In genomic region chr2:106193977-106194778, GRCh38 we compare ENCODE assay signal across 8 cellular contexts. TPM values are rescaled to one million over a fixed set of nuclear protein-coding genes. Genes with fewer than 3 reads are reported as not detected.
DNase-seq lines count a peak whose midpoint lies in the region; ATAC-seq, FAIRE-seq and TF ChIP-seq lines count a peak whose summit lies in the region.

Gene UXS1, minus strand, starts transcription at chr2:106194301. Its CDS starts 60 bp downstream, at chr2:106194241.

- DNase-seq in NCI-H1694 treated with DMSO at 0.1 percent for 48 hours (lab: John Stamatoyannopoulos, UW) (peak; percentile 93), T-helper 17 cell (peak; percentile 96 to 99 (median 99)), left ventricle myocardium superior (peak; percentile 99), psoas muscle (peak; percentile 98 to 99), urothelium cell line (ENCODE audit: low spot score) (peak; percentile 99)

- no peaks in the 10 kb centered on the region for H3K27me3 ChIP-seq in psoas muscle (ENCODE audit: insufficient read depth in 3 of 3, low read length in 2 of 3)

- H3K27ac Mint-ChIP-seq in T-helper 17 cell: peak within 1 kb of the TSS; percentile 96

- peak within 1 kb of the TSS; percentile 94 for H3K4me3 Mint-ChIP-seq in T-helper 17 cell

- TF ChIP-seq POLR2A in GM15510 (IDR thresholded peaks at IDR 0.05; ENCODE audit: borderline replicate concordance, extremely low read depth, insufficient read length): peak; percentile 89

- H3K9me3 ChIP-seq in T-helper 17 cell (ENCODE audit: control insufficient read depth, low read length, poor library complexity, severe bottlenecking) (no peaks in the 10 kb centered on the region), psoas muscle (no peaks in the 10 kb centered on the region)

- peak; percentile 84 for FAIRE-seq in urothelium cell line (lab: Jason Lieb, UNC)

- peaks cover 42% of the 10 kb centered on the region for H3K4me1 Mint-ChIP-seq in T-helper 17 cell

- H3K27ac ChIP-seq in angular gyrus (ENCODE audit: low read depth, low read length) (peak within 1 kb of the TSS; percentile 65), psoas muscle (peak within 1 kb of the TSS; percentile 89)

- no peak for TF ChIP-seq CTCF in psoas muscle (IDR thresholded peaks at IDR 0.05)

- intact Hi-C loops in left ventricle myocardium superior (cut with micrococcal nuclease) (no loop called here), psoas muscle (cut with DNase I) (loop anchor here (5.0 to 10.0 kb wide), 3 partner anchors 77 to 351 kb away; no protein-coding TSS in a partner anchor)

- no peaks in the 10 kb centered on the region for H3K36me3 ChIP-seq in psoas muscle (ENCODE audit: insufficient read depth in 1 of 2, low read depth in 1 of 2)

- no peaks in the 10 kb centered on the region for H3K27me3 Mint-ChIP-seq in T-helper 17 cell

- WGBS in psoas muscle, 3 donors: 0 to 1% (median 0%) methylated on average over 64 to 93 of the region's 93 CpGs

- peak; percentile 72 for ATAC-seq in HG02885 (IDR thresholded peaks at IDR 0.05; ENCODE audit: poor library complexity, unreplicated experiment)
- ATAC-seq in T-helper 17 cell: peak; percentile 82
- ATAC-seq in left ventricle myocardium superior: peak; percentile 96
- peak; percentile 92 to 96 (median 94) for ATAC-seq in psoas muscle

- H3K4me1 ChIP-seq in psoas muscle: peaks cover 19% of the 10 kb centered on the region

- peaks cover 11% of the 10 kb centered on the region for H3K36me3 Mint-ChIP-seq in T-helper 17 cell (ENCODE audit: low read depth)

- H3K4me3 ChIP-seq in psoas muscle: peak within 1 kb of the TSS; percentile 96

RNA-seq across cellular contexts. Expression of gene UXS1, which starts in this region (rescaled TPM):
- total RNA-seq in T-helper 17 cell (100 to 1,000 TPM in 1 of 2 donors, 10 to 100 TPM in 1; 96.4 to 106 TPM), left ventricle myocardium superior (21.7 TPM), psoas muscle (10 to 100 TPM; 12.2 to 24.7 (median 21.1) TPM)
- polyA plus RNA-seq in psoas muscle: 10 to 100 TPM; 18.2 to 36.0 (median 28.9) TPM

Comparison
In these comparisons a context has a peak if more than half of its experiments do, and no peak if none do; other contexts are left out.
1. Peak in every context shown above with its lines: DNase-seq, ATAC-seq, H3K4me3 ChIP-seq and H3K27ac ChIP-seq.